Comparison of ENCODE assay signal across 24 cellular contexts in genomic region chr14:91727121-91727520, GRCh38. TPM values are rescaled to one million over a fixed set of nuclear protein-coding genes. Genes with fewer than 3 reads are reported as not detected.
"Had no signal": no experiment of that assay in that cellular context is flagged by ENCODE, and none has a peak within 500 bp of the region (broad histone marks: within the 10 kb centered on the region; RNA-seq: fewer than 3 reads in every experiment).

No MANE protein-coding gene starts in this region.

- H3K27ac ChIP-seq: coronary artery, esophagus squamous epithelium, left lung, neural progenitor cell, prostate gland, suprapubic skin, tibial nerve, VCaP had no signal

- H3K4me2 ChIP-seq: neural progenitor cell had no signal

- H3K36me3 ChIP-seq: esophagus squamous epithelium, left lung, neural progenitor cell, prostate gland, suprapubic skin, tibial nerve had no signal

- H3K9ac ChIP-seq: neural progenitor cell had no signal

- H3K4me1 ChIP-seq: left lung, neural progenitor cell, prostate gland, suprapubic skin, tibial nerve had no signal

- H3K9me3 ChIP-seq: esophagus squamous epithelium, left lung, prostate gland, suprapubic skin, tibial nerve had no signal

- H3K27me3 ChIP-seq: esophagus squamous epithelium, left lung, neural progenitor cell, suprapubic skin, tibial nerve had no signal

- DNase-seq: activated CD4-positive, alpha-beta memory T cell treated with anti-CD3 and anti-CD28 coated beads, Interleukin-2, amount 10 ng/mL, durations not matched to agents 7 days and 5 days; activated CD4-positive, alpha-beta T cell treated with anti-CD3 and anti-CD28 coated beads, Interleukin-2, amount 10 ng/mL, durations not matched to agents 24 days and 14 days; activated effector memory CD4-positive, alpha-beta T cell treated with Interleukin-2 at 50 U/mL for 16 hours; activated naive CD4-positive, alpha-beta T cell treated with anti-CD3 and anti-CD28 coated beads for 36 hours; activated naive CD8-positive, alpha-beta T cell treated with anti-CD3 and anti-CD28 coated beads, Interleukin-2, amount 10 ng/mL, durations not matched to agents 7 days and 5 days; activated T-cell treated with anti-CD3 and anti-CD28 coated beads, Interleukin-2, amount 50 U/mL, for 72 hours; amygdala; cerebellar nuclear complex; endodermal cell; esophagus squamous epithelium; hippocampal formation; kidney glomerular epithelial cell; left lung; naive thymus-derived CD8-positive, alpha-beta T cell; stimulated activated CD4-positive, alpha-beta T cell treated with anti-CD3 and anti-CD28 coated beads, Interleukin-1b, Interleukin-23, amount 100 ng/mL, for 48 hours; stimulated activated naive CD8-positive, alpha-beta T cell treated with anti-CD3 and anti-CD28 coated beads, Interleukin-15, amount 100 ng/mL, for 72 hours had no signal

- H3K4me3 ChIP-seq: coronary artery, esophagus squamous epithelium, left lung, lung, neural progenitor cell, prostate gland, suprapubic skin, tibial nerve had no signal

RNA-seq across cellular contexts. Expression of gene CATSPERB, which starts 4.8 kb away (rescaled TPM):
- total RNA-seq: osteocyte had no signal
